In the genomic region with DNA sequence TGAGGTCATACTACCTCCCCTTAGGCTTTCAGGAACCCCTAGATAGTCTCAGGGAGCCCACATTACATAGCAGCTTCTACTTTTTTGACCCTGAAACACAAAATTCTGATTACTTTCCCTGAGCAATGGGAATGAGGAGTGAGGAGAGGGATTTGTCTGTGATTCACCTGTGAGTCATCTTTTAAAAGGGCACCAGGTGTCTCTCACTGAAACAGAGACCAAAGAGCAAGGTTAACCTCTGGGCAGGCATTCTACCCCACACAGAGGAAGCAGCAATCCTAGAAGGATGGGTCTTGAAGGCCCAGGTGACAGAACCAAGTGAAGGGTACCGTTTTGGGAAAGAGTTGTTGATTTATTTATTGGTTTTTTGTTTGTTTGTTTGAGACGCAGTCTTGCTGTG, we compare ENCODE assay signal across 22 cellular contexts.
"Had no signal": no experiment of that assay in that cellular context is flagged by ENCODE, and none has a peak within 500 bp of the region (broad histone marks: within the 10 kb centered on the region; RNA-seq: fewer than 3 reads in every experiment).

No MANE protein-coding gene starts in this region.

- H3K9me3 ChIP-seq: adrenal gland, neutrophil, pancreas, psoas muscle, upper lobe of right lung had no signal

- DNase-seq: activated B cell treated with CpG ODN at 0.5 μM for 24 hours; activated CD4-positive, alpha-beta T cell treated with anti-CD3 and anti-CD28 coated beads for 36 hours; activated CD4-positive, alpha-beta T cell treated with anti-CD3 and anti-CD28 coated beads, Interleukin-2, amount 50 U/mL, for 4 hours; activated CD8-positive, alpha-beta memory T cell treated with anti-CD3 and anti-CD28 coated beads for 24 hours; activated CD8-positive, alpha-beta memory T cell treated with anti-CD3 and anti-CD28 coated beads, Interleukin-2, amount 50 U/mL, for 4 hours; activated naive CD4-positive, alpha-beta T cell; activated T-cell treated with anti-CD3 and anti-CD28 coated beads, Interleukin-2, amount 50 U/mL, for 24 hours; adrenal gland; cerebellar nuclear complex; heart right ventricle; islet precursor cell; left colon; mesenchymal stem cell; pancreas; psoas muscle; right cardiac atrium; stimulated activated CD4-positive, alpha-beta T cell treated with anti-CD3 and anti-CD28 coated beads, Interleukin-12 subunit alpha, Interleukin-12 subunit beta, amount 100 ng/mL, for 4 hours; stimulated activated CD4-positive, alpha-beta T cell treated with anti-CD3 and anti-CD28 coated beads, Interleukin-4, amount 100 ng/mL, for 4 hours; stimulated activated naive CD8-positive, alpha-beta T cell treated with anti-CD3 and anti-CD28 coated beads, Interleukin-15, Interleukin-2, amounts not matched to agents 100 U/mL and 50 U/mL, for 24 hours; upper lobe of right lung had no signal

- H3K4me1 ChIP-seq: adrenal gland, pancreas, psoas muscle had no signal

- H3K27me3 ChIP-seq: adrenal gland, heart right ventricle, neutrophil, pancreas, upper lobe of right lung had no signal

- H3K4me3 ChIP-seq: adrenal gland, coronary artery, heart right ventricle, pancreas, psoas muscle, upper lobe of right lung had no signal

- H3K27ac ChIP-seq: adrenal gland, coronary artery, heart right ventricle, neutrophil, pancreas, psoas muscle, upper lobe of right lung had no signal

- ATAC-seq: activated CD4-positive, alpha-beta T cell treated with anti-CD3 and anti-CD28 coated beads for 36 hours; heart right ventricle; left colon; pancreas; psoas muscle; right cardiac atrium; upper lobe of right lung had no signal

- H3K36me3 ChIP-seq: adrenal gland, heart right ventricle, neutrophil, pancreas, upper lobe of right lung had no signal
